ENCODE assay signal across 11 cellular contexts in the genomic region with DNA sequence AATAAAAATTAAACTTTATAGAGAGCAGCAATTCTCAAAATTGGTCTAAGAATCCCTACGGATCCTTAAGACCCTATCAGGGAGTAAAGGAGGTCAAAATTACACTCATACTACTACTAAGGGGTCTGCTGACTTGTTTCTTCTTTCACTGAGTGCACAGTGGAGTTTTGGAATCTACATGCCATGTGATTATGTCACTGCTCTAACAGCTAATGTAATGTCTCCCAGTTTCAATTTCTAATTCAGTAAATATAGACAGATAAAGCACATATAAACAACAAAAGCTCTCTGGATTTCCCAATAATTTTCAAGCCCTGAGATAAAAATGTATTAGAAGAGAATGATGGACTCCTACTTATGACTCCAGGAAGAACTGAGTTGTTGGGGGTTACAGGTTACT.
DNase-seq lines count a peak whose midpoint lies in the region; ATAC-seq, FAIRE-seq and TF ChIP-seq lines count a peak whose summit lies in the region.
"Had no signal": no experiment of that assay in that cellular context is flagged by ENCODE, and none has a peak within 500 bp of the region (broad histone marks: within the 10 kb centered on the region; RNA-seq: fewer than 3 reads in every experiment).

No MANE protein-coding gene starts in this region.

- TF ChIP-seq CTCF in A549 (IDR thresholded peaks at IDR 0.05) (no peak), dorsolateral prefrontal cortex (IDR thresholded peaks at IDR 0.05 in 54 of 56, conservative IDR thresholded peaks at IDR 0.05 in 2 of 56; ENCODE audit: low read depth in 1 of 56, partially characterized antibody in 56 of 56) (no peak), nephron progenitor cell (IDR thresholded peaks at IDR 0.05) (no peak)
- TF ChIP-seq CTCF in CD8-positive, alpha-beta T cell (IDR thresholded peaks at IDR 0.05), result no peak

- H3K4me1 ChIP-seq in A549, result peaks cover 53% of the 10 kb centered on the region
- H3K4me1 ChIP-seq in CD8-positive, alpha-beta T cell (ENCODE audit: insufficient read depth, low read length), result peaks cover 21% of the 10 kb centered on the region

- H3K4me1 Mint-ChIP-seq in CD8-positive, alpha-beta T cell (ENCODE audit: low read depth), result peaks cover 33% of the 10 kb centered on the region
- peaks cover 43% of the 10 kb centered on the region for H3K4me1 Mint-ChIP-seq in activated naive CD8-positive, alpha-beta T cell (ENCODE audit: low read depth)
- peaks cover 8% of the 10 kb centered on the region for H3K4me1 Mint-ChIP-seq in memory B cell
- H3K4me1 Mint-ChIP-seq in nephron progenitor cell, result no peaks in the 10 kb centered on the region

- POLR2A ChIA-PET in A549 (lab: Yijun Ruan, JAX), result no interaction called here
- POLR2A ChIA-PET in CD8-positive, alpha-beta T cell (lab: Charles Lee), result interaction anchor here (1.5 kb wide), 1 partner anchor 22 kb away, joined by 3 read pairs; no protein-coding TSS in a partner anchor

- H3K4me3 Mint-ChIP-seq in CD8-positive, alpha-beta T cell, result no peak overlapping the region
- no peak overlapping the region for H3K4me3 Mint-ChIP-seq in activated naive CD8-positive, alpha-beta T cell
- H3K4me3 Mint-ChIP-seq in memory B cell (no peak overlapping the region), nephron progenitor cell (no peak overlapping the region)

- DNase-seq in A549 (ENCODE audit: low read depth in 1 of 2, low spot score in 1 of 2) (no peak), memory B cell (ENCODE audit: low spot score in 2 of 2) (no peak), dorsolateral prefrontal cortex (no peak), DMS153 (lab: John Stamatoyannopoulos, UW) (no peak), middle frontal gyrus (ENCODE audit: extremely low spot score, low spot score) (no peak), nephron progenitor cell (no peak)
- DNase-seq in CD8-positive, alpha-beta T cell, result no peak
- DNase-seq: activated CD4-positive, CD25-positive, alpha-beta regulatory T cell treated with anti-CD3 and anti-CD28 coated beads, Interleukin-2, amount 50 U/mL, for 72 hours; GF-D8; NCI-H446 had no signal

- peak overlapping the region; percentile 46 for H3K27ac Mint-ChIP-seq in CD8-positive, alpha-beta T cell
- peak overlapping the region; percentile 62 for H3K27ac Mint-ChIP-seq in activated naive CD8-positive, alpha-beta T cell
- peak overlapping the region; percentile 55 for H3K27ac Mint-ChIP-seq in memory B cell
- H3K27ac Mint-ChIP-seq in nephron progenitor cell, result no peak overlapping the region

- peaks cover 34% of the 10 kb centered on the region for H3K36me3 ChIP-seq in CD8-positive, alpha-beta T cell (ENCODE audit: insufficient read depth, low read length)

- H3K27me3 ChIP-seq in CD8-positive, alpha-beta T cell (ENCODE audit: insufficient read depth, low read length), result no peaks in the 10 kb centered on the region
- no peaks in the 10 kb centered on the region for H3K27me3 ChIP-seq in dorsolateral prefrontal cortex

- ATAC-seq in A549 (no peak), memory B cell (ENCODE audit: low read depth) (no peak)
- no peak for ATAC-seq in CD8-positive, alpha-beta T cell

- no peak for FAIRE-seq in A549 (lab: Jason Lieb, UNC)

- TF ChIP-seq RAD21 in A549 (conservative IDR thresholded peaks at IDR 0.05 in 1 of 2, IDR thresholded peaks at IDR 0.05 in 1 of 2), result no peak

- peaks cover 81% of the 10 kb centered on the region for H3K36me3 Mint-ChIP-seq in CD8-positive, alpha-beta T cell
- peaks cover 17% of the 10 kb centered on the region for H3K36me3 Mint-ChIP-seq in activated naive CD8-positive, alpha-beta T cell
- peaks cover 44% of the 10 kb centered on the region for H3K36me3 Mint-ChIP-seq in memory B cell
- H3K36me3 Mint-ChIP-seq in nephron progenitor cell (ENCODE audit: low read depth), result peaks cover 92% of the 10 kb centered on the region

- CTCF ChIA-PET in A549 (lab: Yijun Ruan, JAX), result interaction anchor here (1.5 to 1.8 kb wide), 2 partner anchors 47 to 138 kb away, joined by 4 read pairs; no protein-coding TSS in a partner anchor
- CTCF ChIA-PET in CD8-positive, alpha-beta T cell (lab: Charles Lee), result no interaction called here

- 91% methylated on average over 1 of the region's 1 CpG for WGBS in A549 (ENCODE audit: missing lambda C conversion rate)

- no peaks in the 10 kb centered on the region for H3K9me3 Mint-ChIP-seq in CD8-positive, alpha-beta T cell
- H3K9me3 Mint-ChIP-seq in activated naive CD8-positive, alpha-beta T cell (ENCODE audit: low read depth), result no peaks in the 10 kb centered on the region
- H3K9me3 Mint-ChIP-seq in memory B cell (no peaks in the 10 kb centered on the region), nephron progenitor cell (no peaks in the 10 kb centered on the region)

- intact Hi-C loops in CD8-positive, alpha-beta T cell (cut with DNase I, micrococcal nuclease), result no loop called here
- intact Hi-C loops in dorsolateral prefrontal cortex (cut with DNase I), result no loop called here

- 0 out of 3 replicates have a peak overlapping the region, but pooled peaks have one; percentile 8 for H3K4me2 ChIP-seq in A549

- TF ChIP-seq EP300 in A549 (IDR thresholded peaks at IDR 0.05), result no peak

- H3K9me3 ChIP-seq in A549, result no peaks in the 10 kb centered on the region
- H3K9me3 ChIP-seq in CD8-positive, alpha-beta T cell (ENCODE audit: low read length), result no peaks in the 10 kb centered on the region

- TF ChIP-seq POLR2A in A549 (IDR thresholded peaks at IDR 0.05; ENCODE audit: low read length), result no peak

- H3K4me3 ChIP-seq in A549 (no peak overlapping the region), dorsolateral prefrontal cortex (no peak overlapping the region)
- H3K4me3 ChIP-seq in CD8-positive, alpha-beta T cell (ENCODE audit: low read depth, low read length), result no peak overlapping the region

- H3K27ac ChIP-seq in A549 (peak overlapping the region; percentile 14 to 24; a peak in 3 of 6 replicates), dorsolateral prefrontal cortex (peak overlapping the region in 15 of 59 donors; percentile 1 to 56 (median 20))
- H3K27ac ChIP-seq in CD8-positive, alpha-beta T cell (ENCODE audit: low read depth, low read length), result no peak overlapping the region

- no peaks in the 10 kb centered on the region for H3K27me3 Mint-ChIP-seq in CD8-positive, alpha-beta T cell (ENCODE audit: low read depth)
- no peaks in the 10 kb centered on the region for H3K27me3 Mint-ChIP-seq in activated naive CD8-positive, alpha-beta T cell
- H3K27me3 Mint-ChIP-seq in memory B cell (no peaks in the 10 kb centered on the region), nephron progenitor cell (ENCODE audit: low read depth, poor library complexity) (no peaks in the 10 kb centered on the region)

TF ChIP-seq in A549, 52 proteins besides CTCF, POLR2A, EP300 and RAD21:
- TF ChIP-seq HEYL (CRISPR knock-in tag; IDR thresholded peaks at IDR 0.05), result no peak
- TF ChIP-seq, protein P1, sequence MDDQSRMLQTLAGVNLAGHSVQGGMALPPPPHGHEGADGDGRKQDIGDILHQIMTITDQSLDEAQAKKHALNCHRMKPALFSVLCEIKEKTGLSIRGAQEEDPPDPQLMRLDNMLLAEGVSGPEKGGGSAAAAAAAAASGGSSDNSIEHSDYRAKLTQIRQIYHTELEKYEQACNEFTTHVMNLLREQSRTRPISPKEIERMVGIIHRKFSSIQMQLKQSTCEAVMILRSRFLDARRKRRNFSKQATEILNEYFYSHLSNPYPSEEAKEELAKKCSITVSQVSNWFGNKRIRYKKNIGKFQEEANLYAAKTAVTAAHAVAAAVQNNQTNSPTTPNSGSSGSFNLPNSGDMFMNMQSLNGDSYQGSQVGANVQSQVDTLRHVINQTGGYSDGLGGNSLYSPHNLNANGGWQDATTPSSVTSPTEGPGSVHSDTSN (IDR thresholded peaks at IDR 0.05), result no peak
- TF ChIP-seq HOXB13 (CRISPR knock-in tag; IDR thresholded peaks at IDR 0.05; ENCODE audit: low read depth), result no peak
- TF ChIP-seq KDM5A (IDR thresholded peaks at IDR 0.05), result no peak
- no peak for TF ChIP-seq GATA3 (IDR thresholded peaks at IDR 0.05; ENCODE audit: borderline replicate concordance)
